28 cellular contexts compared by ENCODE assay signal in genomic region chr2:103276869-103277268, GRCh38.
"Had no signal": no experiment of that assay in that cellular context is flagged by ENCODE, and none has a peak within 500 bp of the region (broad histone marks: within the 10 kb centered on the region; RNA-seq: fewer than 3 reads in every experiment).

No MANE protein-coding gene starts in this region.

- H3K27ac ChIP-seq: adrenal gland, breast epithelium, cardiac muscle cell, colonic mucosa had no signal

- H3K4me1 ChIP-seq: adrenal gland, breast epithelium, colonic mucosa had no signal

- H3K27me3 ChIP-seq: adrenal gland, breast epithelium, cardiac muscle cell, colonic mucosa had no signal

- ATAC-seq: activated CD4-positive, alpha-beta T cell treated with anti-CD3 and anti-CD28 coated beads for 36 hours; activated CD8-positive, alpha-beta memory T cell treated with anti-CD3 and anti-CD28 coated beads, Interleukin-2, amount 10 ng/mL, durations not matched to agents 7 days and 5 days; activated CD8-positive, alpha-beta T cell treated with anti-CD3 and anti-CD28 coated beads, Interleukin-2, amount 10 ng/mL, durations not matched to agents 7 days and 5 days; activated naive CD8-positive, alpha-beta T cell treated with anti-CD3 and anti-CD28 coated beads, Interleukin-2, amount 50 U/mL, for 24 hours; esophagus mucosa had no signal

- H3K9me3 ChIP-seq: colonic mucosa had no signal

- DNase-seq: activated CD4-positive, alpha-beta memory T cell treated with anti-CD3 and anti-CD28 coated beads for 36 hours; activated CD4-positive, alpha-beta T cell treated with anti-CD3 and anti-CD28 coated beads for 36 hours; activated CD4-positive, alpha-beta T cell treated with anti-CD3 and anti-CD28 coated beads, Interleukin-2, amount 10 ng/mL, durations not matched to agents 24 days and 14 days; activated CD4-positive, CD25-positive, alpha-beta regulatory T cell; activated CD4-positive, CD25-positive, alpha-beta regulatory T cell treated with anti-CD3 and anti-CD28 coated beads, Interleukin-2, amount 50 U/mL, for 72 hours; activated CD8-positive, alpha-beta memory T cell treated with anti-CD3 and anti-CD28 coated beads, Interleukin-2, amount 10 ng/mL, durations not matched to agents 7 days and 5 days; activated CD8-positive, alpha-beta memory T cell treated with anti-CD3 and anti-CD28 coated beads, Interleukin-2, amount 50 U/mL, for 4 hours; activated CD8-positive, alpha-beta T cell treated with anti-CD3 and anti-CD28 coated beads, Interleukin-2, amount 10 ng/mL, durations not matched to agents 7 days and 5 days; activated effector memory CD4-positive, alpha-beta T cell treated with anti-CD3 and anti-CD28 coated beads, Interleukin-2, amount 50 U/mL, for 16 hours; activated naive CD4-positive, alpha-beta T cell treated with anti-CD3 and anti-CD28 coated beads for 36 hours; activated naive CD8-positive, alpha-beta T cell treated with anti-CD3 and anti-CD28 coated beads for 36 hours; activated naive CD8-positive, alpha-beta T cell treated with anti-CD3 and anti-CD28 coated beads, Interleukin-2, amount 50 U/mL, for 24 hours; activated T-cell treated with anti-CD3 and anti-CD28 coated beads, Interleukin-2, amount 50 U/mL, for 1 hour; activated T-cell treated with anti-CD3 and anti-CD28 coated beads, Interleukin-2, amount 50 U/mL, for 48 hours; adrenal gland; amygdala; aorta; central memory CD4-positive, alpha-beta T cell; cerebellar nuclear complex; colonic mucosa; effector memory CD4-positive, alpha-beta T cell; endodermal cell; foreskin fibroblast; head of caudate nucleus; hippocampal formation had no signal

- H3K36me3 ChIP-seq: adrenal gland, breast epithelium, cardiac muscle cell, colonic mucosa had no signal

- H3K4me3 ChIP-seq: adrenal gland, breast epithelium, cardiac muscle cell, colonic mucosa had no signal
